In the genomic region with DNA sequence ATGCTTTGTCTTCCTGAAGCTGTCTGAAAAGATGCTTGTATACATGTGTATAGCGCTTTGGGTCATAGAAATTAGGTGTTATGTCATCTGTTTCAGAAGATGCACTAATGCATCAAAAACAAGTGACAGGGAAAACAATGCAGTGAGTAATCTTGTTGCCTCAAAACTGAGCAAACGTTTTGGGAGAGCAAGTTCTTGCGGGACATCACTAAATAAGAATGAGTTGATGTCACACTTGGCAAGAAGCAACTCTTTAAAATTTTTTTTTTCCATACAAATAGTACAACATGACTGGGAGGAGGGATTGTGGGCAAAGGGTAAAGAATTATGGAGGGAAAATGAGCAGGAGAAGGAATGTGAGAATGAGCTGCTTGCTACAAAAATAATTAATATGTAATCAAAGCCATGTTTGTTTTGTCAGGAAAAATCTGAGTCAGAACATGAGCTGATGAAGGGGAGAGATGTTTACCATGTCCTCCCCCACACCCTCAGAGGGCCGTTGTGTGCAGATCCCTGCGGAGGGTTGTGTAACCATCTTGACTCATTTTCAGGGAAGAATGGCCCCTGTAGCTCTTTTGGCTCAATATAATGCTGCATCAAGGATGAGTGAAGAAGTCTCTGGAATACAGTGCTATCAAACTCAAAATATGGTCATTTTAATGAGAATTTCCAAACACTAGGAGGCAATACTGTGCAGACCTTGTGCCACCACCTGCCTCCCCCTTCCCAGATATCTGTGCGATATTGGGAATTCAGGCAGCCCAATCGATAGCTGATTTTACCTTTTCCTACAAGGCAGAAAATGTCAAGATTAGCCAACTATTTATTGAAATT, we compare ENCODE assay signal across 8 cellular contexts. TPM values are rescaled to one million over a fixed set of nuclear protein-coding genes. Genes with fewer than 3 reads are reported as not detected.
DNase-seq lines count a peak whose midpoint lies in the region; ATAC-seq, FAIRE-seq and TF ChIP-seq lines count a peak whose summit lies in the region.

No MANE protein-coding gene starts in this region.

- peak overlapping the region; percentile 7 for H2AFZ ChIP-seq in mammary epithelial cell (ENCODE audit: low read depth, low read length)

- TF ChIP-seq EP300 in A549 (IDR thresholded peaks at IDR 0.05) = peak; percentile 94 to 96

- FAIRE-seq in A549 (lab: Jason Lieb, UNC) = peak; percentile 94

- H3K4me2 ChIP-seq in A549 = peak overlapping the region; percentile 63
- peak overlapping the region; percentile 64 for H3K4me2 ChIP-seq in mammary epithelial cell (ENCODE audit: insufficient read depth, low read depth, low read length)

- no peaks in the 10 kb centered on the region for H3K9me3 ChIP-seq in A549
- no peaks in the 10 kb centered on the region for H3K9me3 ChIP-seq in mammary epithelial cell (replicated peaks; ENCODE audit: insufficient read depth, low read length)

- peaks cover 29% of the 10 kb centered on the region for H3K4me1 Mint-ChIP-seq in mesothelial cell of epicardium

- H4K20me1 ChIP-seq in mammary epithelial cell (ENCODE audit: insufficient read depth, low read length) = no peaks in the 10 kb centered on the region

- no peak for TF ChIP-seq POLR2A in A549 (IDR thresholded peaks at IDR 0.05; ENCODE audit: low read length)

- H3K27me3 Mint-ChIP-seq in mesothelial cell of epicardium (ENCODE audit: low read depth) = no peaks in the 10 kb centered on the region

- ATAC-seq in A549 (peak; percentile 97 to 98), GM18520 (IDR thresholded peaks at IDR 0.05; ENCODE audit: unreplicated experiment) (no peak), HG03108 (IDR thresholded peaks at IDR 0.05; ENCODE audit: unreplicated experiment) (no peak)

- in situ Hi-C loops in mammary epithelial cell (cut with MboI; ENCODE audit: low sequenced_read_pairs in 2 of 2) = loop anchor here (10.0 to 25.0 kb wide), 2 partner anchors 47 to 164 kb away; partner anchors contain the start of gene DUSP16 (in 2 of the 2)

- no peaks in the 10 kb centered on the region for H3K36me3 ChIP-seq in mammary epithelial cell (ENCODE audit: insufficient read depth, low read length)

- H3K27ac ChIP-seq in A549 (peak overlapping the region; percentile 82 to 88), mammary epithelial cell (ENCODE audit: insufficient read depth, low read depth, low read length) (peak overlapping the region; percentile 42)

- intact Hi-C loops in mammary epithelial cell (cut with micrococcal nuclease) = loop anchor here (1.0 to 2.0 kb wide), 3 partner anchors 31 to 165 kb away; no protein-coding TSS in a partner anchor

- H3K4me1 ChIP-seq in A549 (peaks cover 54% of the 10 kb centered on the region), mammary epithelial cell (ENCODE audit: insufficient read depth, low read length) (peaks cover 21% of the 10 kb centered on the region)

- H3K9ac ChIP-seq in mammary epithelial cell (ENCODE audit: insufficient read depth, low read length) = no peak overlapping the region

- H3K4me3 ChIP-seq in A549 (no peak overlapping the region; the same call in 2 of the 3 replicates), mammary epithelial cell (replicated peaks in 1 of 3; ENCODE audit: insufficient read depth in 1 of 3, low read depth in 2 of 3, low read length in 3 of 3) (no peak overlapping the region)

- no peak overlapping the region for H3K4me3 Mint-ChIP-seq in mesothelial cell of epicardium

- H3K36me3 Mint-ChIP-seq in mesothelial cell of epicardium = peaks cover 9% of the 10 kb centered on the region

- POLR2A ChIA-PET in A549 (lab: Yijun Ruan, JAX) = interaction anchor here (0.8 kb wide), 1 partner anchor 316 kb away, joined by 3 read pairs; no protein-coding TSS in a partner anchor

- WGBS in A549 (ENCODE audit: missing lambda C conversion rate) = 14% methylated on average over 7 of the region's 7 CpGs
- 33% methylated on average over 7 of the region's 7 CpGs for WGBS in mammary epithelial cell (ENCODE audit: low coverage, missing lambda C conversion rate)

- no peaks in the 10 kb centered on the region for H3K27me3 ChIP-seq in mammary epithelial cell (ENCODE audit: insufficient read depth, low read length)

- CTCF ChIA-PET in A549 (lab: Yijun Ruan, JAX) = interaction anchor here (0.5 to 3.5 kb wide), 22 partner anchors 11 to 317 kb away, joined by 3 to 8 read pairs (median 3); no protein-coding TSS in a partner anchor
- CTCF ChIA-PET in mammary epithelial cell (lab: Charles Lee; ENCODE audit: low non-redundant PET) = interaction anchor here (0.7 kb wide), 1 partner anchor 21 kb away, joined by 4 read pairs; no protein-coding TSS in a partner anchor

- peak; percentile 53 for TF ChIP-seq CTCF in A549 (IDR thresholded peaks at IDR 0.05)
- peak; percentile 29; the same call in 1 of the 2 replicates for TF ChIP-seq CTCF in LNCAP (IDR thresholded peaks at IDR 0.05)
- peak in 1 of 2 donors; percentile 9 for TF ChIP-seq CTCF in mammary epithelial cell (conservative IDR thresholded peaks at IDR 0.05 in 1 of 2, IDR thresholded peaks at IDR 0.05 in 1 of 2; ENCODE audit: extremely low read depth in 1 of 2, insufficient read depth in 1 of 2, low read depth in 1 of 2, low read length in 2 of 2)
- TF ChIP-seq CTCF in mesothelial cell of epicardium (IDR thresholded peaks at IDR 0.05; ENCODE audit: unreplicated experiment) = no peak

- dilution Hi-C loops in mammary epithelial cell (cut with HindIII; ENCODE audit: low sequenced_read_pairs) = loop anchor here (5.0 kb wide), 1 partner anchor 44 kb away; no protein-coding TSS in a partner anchor

- H3K27ac Mint-ChIP-seq in mesothelial cell of epicardium = peak overlapping the region; percentile 64

- peak; percentile 37 to 69; a peak in 4 of 5 replicates for TF ChIP-seq RAD21 in A549 (conservative IDR thresholded peaks at IDR 0.05 in 1 of 2, IDR thresholded peaks at IDR 0.05 in 1 of 2)

- H3K79me2 ChIP-seq in mammary epithelial cell (ENCODE audit: insufficient read depth, low read length) = peaks cover 2% of the 10 kb centered on the region

- peaks cover 11% of the 10 kb centered on the region for H3K9me3 Mint-ChIP-seq in mesothelial cell of epicardium

- BruUV-seq in mammary epithelial cell (replicated peaks; lab: Mats Ljungman, UMichigan) = no TSS peak

- peak; percentile 90 to 97 for DNase-seq in A549 (ENCODE audit: low read depth in 1 of 2, low spot score in 1 of 2)
- peak; percentile 90 for DNase-seq in mammary epithelial cell
- DNase-seq in mesothelial cell of epicardium (ENCODE audit: low spot score in 2 of 2, unreplicated experiment in 2 of 2) = no peak
- no peak for DNase-seq in hippocampal formation (lab: John Stamatoyannopoulos, UW)
- no peak for DNase-seq in D341Med (ENCODE audit: low spot score)

TF ChIP-seq in A549, 52 proteins besides CTCF, POLR2A, EP300 and RAD21 (continues in another document):
- no peak for TF ChIP-seq HOXA7 (CRISPR knock-in tag; IDR thresholded peaks at IDR 0.05)
- TF ChIP-seq MAZ (IDR thresholded peaks at IDR 0.05; ENCODE audit: borderline replicate concordance, low read depth, low read length) = no peak
- peak; percentile 99 for TF ChIP-seq JUNB (IDR thresholded peaks at IDR 0.05)
- no peak for TF ChIP-seq TFCP2L1 (CRISPR knock-in tag; IDR thresholded peaks at IDR 0.05)
- TF ChIP-seq ATOH8 (CRISPR knock-in tag; IDR thresholded peaks at IDR 0.05; ENCODE audit: low read depth) = no peak
- no peak for TF ChIP-seq BHLHE40 (IDR thresholded peaks at IDR 0.05; ENCODE audit: low read depth, low read length)
- TF ChIP-seq FOSB (CRISPR knock-in tag; IDR thresholded peaks at IDR 0.05) = peak; percentile 52; the same call in 1 of the 2 replicates
- TF ChIP-seq HDAC2 (IDR thresholded peaks at IDR 0.05) = no peak
- 0 out of 2 replicates have a peak, but pooled peaks have one; percentile 60 for TF ChIP-seq HOXB13 (CRISPR knock-in tag; IDR thresholded peaks at IDR 0.05; ENCODE audit: low read depth)
- peak; percentile 95 for TF ChIP-seq FOSL2 (IDR thresholded peaks at IDR 0.05)
- peak; percentile 97 for TF ChIP-seq FOSL2 (CRISPR knock-in tag; IDR thresholded peaks at IDR 0.05)
- TF ChIP-seq, protein P1, sequence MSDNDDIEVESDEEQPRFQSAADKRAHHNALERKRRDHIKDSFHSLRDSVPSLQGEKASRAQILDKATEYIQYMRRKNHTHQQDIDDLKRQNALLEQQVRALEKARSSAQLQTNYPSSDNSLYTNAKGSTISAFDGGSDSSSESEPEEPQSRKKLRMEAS (IDR thresholded peaks at IDR 0.05) = peak; percentile 92

RNA-seq across cellular contexts. Expression of gene BORCS5, which starts 41.4 kb away (rescaled TPM):
- polyA plus RNA-seq in A549 (2011; rRNA removed) = 10.2 and 13.7 TPM in 2 replicates
- polyA plus RNA-seq in A549 (2012; cell fraction: cytosol; rRNA removed) = 15.0 and 17.7 TPM in 2 replicates
- polyA plus RNA-seq in A549 (2012; cell fraction: nucleus; rRNA removed) = 22.1 and 29.4 TPM in 2 replicates
- 5.1 to 7.3 TPM (median 6.2 TPM) in 3 replicates for polyA plus RNA-seq in A549 (2017; fragmentation: RNase III; extraction: RNeasy Plus Mini Kit Qiagen cat#74134 plus additional on column Dnase treatment)
- 22.4 and 30.7 TPM in 2 replicates for polyA minus RNA-seq in A549 (2011; rRNA and poly(A)+ RNA removed)
- 10 to 100 TPM; 17.9 to 24.8 TPM for total RNA-seq in mammary epithelial cell
- 22.5 TPM for polyA plus RNA-seq in mammary epithelial cell
- polyA minus RNA-seq in mammary epithelial cell = 2.2 TPM
- 11.0 to 13.4 TPM (median 13.3 TPM) in 3 replicates for total RNA-seq in mesothelial cell of epicardium

RNA-seq across cellular contexts. Expression of gene MANSC1, which starts 48.2 kb away (rescaled TPM):
- 3.9 and 9.7 TPM in 2 replicates for polyA plus RNA-seq in A549 (2011; rRNA removed)
- polyA plus RNA-seq in A549 (2012; cell fraction: cytosol; rRNA removed) = 0.86 and 1.1 TPM in 2 replicates
- 0.47 and 0.86 TPM in 2 replicates for polyA plus RNA-seq in A549 (2012; cell fraction: nucleus; rRNA removed)
- polyA plus RNA-seq in A549 (2017; fragmentation: RNase III; extraction: RNeasy Plus Mini Kit Qiagen cat#74134 plus additional on column Dnase treatment) = 3.7 to 4.4 TPM (median 3.8 TPM) in 3 replicates
- polyA minus RNA-seq in A549 (2011; rRNA and poly(A)+ RNA removed) = 3.5 and 4.5 TPM in 2 replicates
- total RNA-seq in mammary epithelial cell = 10 to 100 TPM in 1 of 2 donors, 1 to 10 TPM in 1; 7.2 to 13.4 TPM
- 2.5 TPM for polyA plus RNA-seq in mammary epithelial cell
- 5.6 TPM for polyA minus RNA-seq in mammary epithelial cell
- total RNA-seq in mesothelial cell of epicardium = 15.4 to 17.2 TPM (median 16.6 TPM) in 3 replicates

Comparison
In these comparisons a context has a peak if more than half of its experiments do, and no peak if none do; other contexts are left out.
1. ATAC-seq: peak in A549 (2 of 2); none in GM18520 (single experiment) and HG03108 (single experiment).
2. DNase-seq: peak in A549 (2 of 2) and mammary epithelial cell (single experiment); none in mesothelial cell of epicardium (0 of 2), hippocampal formation (0 of 2) and D341Med (single experiment).